Comparison of ENCODE assay signal across 15 cellular contexts in the genomic region with DNA sequence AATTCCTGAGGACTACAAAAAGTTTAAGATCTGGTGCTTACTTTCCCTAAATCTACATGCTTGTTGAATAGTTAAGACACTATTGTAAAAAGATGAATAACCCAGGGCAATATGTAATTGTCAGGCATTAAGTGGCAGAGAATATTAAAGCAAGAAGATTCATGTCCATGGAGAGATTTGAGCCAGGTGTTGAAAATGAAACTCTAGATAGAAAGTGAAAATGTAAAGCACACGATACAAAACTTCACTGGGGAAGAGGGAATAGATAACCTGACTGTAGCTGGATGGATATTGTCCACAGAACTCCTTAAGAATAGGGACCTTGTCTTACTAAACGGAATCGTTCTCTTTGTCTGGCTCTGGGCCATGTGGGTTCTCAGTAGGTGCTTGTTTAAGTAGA. TPM values are rescaled to one million over a fixed set of nuclear protein-coding genes. Genes with fewer than 3 reads are reported as not detected.
DNase-seq lines count a peak whose midpoint lies in the region; ATAC-seq and TF ChIP-seq lines count a peak whose summit lies in the region.
"Had no signal": no experiment of that assay in that cellular context is flagged by ENCODE, and none has a peak within 500 bp of the region (broad histone marks: within the 10 kb centered on the region; RNA-seq: fewer than 3 reads in every experiment).

No MANE protein-coding gene starts in this region.

- H3K36me3 ChIP-seq in mammary epithelial cell (ENCODE audit: insufficient read depth, low read length) (peaks cover 3% of the 10 kb centered on the region), gastrocnemius medialis (no peaks in the 10 kb centered on the region), heart right ventricle (peaks cover 0 to 10% (median 0%) of the 10 kb centered on the region in 9 donors)

- peak overlapping the region; percentile 64 for H3K4me2 ChIP-seq in mammary epithelial cell (ENCODE audit: insufficient read depth, low read depth, low read length)

- no peaks in the 10 kb centered on the region for H3K9me3 Mint-ChIP-seq in activated T-cell treated with anti-CD3 and anti-CD28 coated beads, Interleukin-2, amount 50 U/mL, for 24 hours

- TF ChIP-seq CTCF in mammary epithelial cell (conservative IDR thresholded peaks at IDR 0.05 in 1 of 2, IDR thresholded peaks at IDR 0.05 in 1 of 2; ENCODE audit: extremely low read depth in 1 of 2, insufficient read depth in 1 of 2, low read depth in 1 of 2, low read length in 2 of 2), result no peak
- no peak for TF ChIP-seq CTCF in gastrocnemius medialis (IDR thresholded peaks at IDR 0.05 in 4 of 5, conservative IDR thresholded peaks at IDR 0.05 in 1 of 5)
- no peak for TF ChIP-seq CTCF in heart right ventricle (IDR thresholded peaks at IDR 0.05)

- CTCF ChIA-PET in mammary epithelial cell (lab: Charles Lee; ENCODE audit: low non-redundant PET), result no interaction called here

- ATAC-seq in gastrocnemius medialis, result no peak
- ATAC-seq in heart right ventricle, result no peak
- ATAC-seq: esophagus mucosa had no signal

- peak overlapping the region; percentile 35 for H3K4me3 Mint-ChIP-seq in activated T-cell treated with anti-CD3 and anti-CD28 coated beads, Interleukin-2, amount 50 U/mL, for 24 hours

- H3K27ac Mint-ChIP-seq in activated T-cell treated with anti-CD3 and anti-CD28 coated beads, Interleukin-2, amount 50 U/mL, for 24 hours, result peak overlapping the region; percentile 24

- intact Hi-C loops in mammary epithelial cell (cut with micrococcal nuclease), result no loop called here
- intact Hi-C loops in gastrocnemius medialis (cut with DNase I; ENCODE audit: low total_unique reads), result loop anchor here (5.0 kb wide), 1 partner anchor 168 kb away; no protein-coding TSS in a partner anchor
- intact Hi-C loops in heart right ventricle (cut with DNase I), result no loop called here

- in situ Hi-C loops in mammary epithelial cell (cut with MboI; ENCODE audit: low sequenced_read_pairs in 2 of 2), result no loop called here
- in situ Hi-C loops in gastrocnemius medialis (cut with MboI; ENCODE audit: low sequenced_read_pairs in 4 of 4), result loop anchor here in 1 of 4 donors (25.0 kb wide), 1 partner anchor 1413 kb away; a partner anchor contains a TSS

- no peak overlapping the region for H3K9ac ChIP-seq in mammary epithelial cell (ENCODE audit: insufficient read depth, low read length)

- BruUV-seq in mammary epithelial cell (replicated peaks; lab: Mats Ljungman, UMichigan), result no TSS peak

- H3K27me3 Mint-ChIP-seq in activated T-cell treated with anti-CD3 and anti-CD28 coated beads, Interleukin-2, amount 50 U/mL, for 24 hours, result no peaks in the 10 kb centered on the region

- H3K4me3 ChIP-seq in mammary epithelial cell (replicated peaks in 1 of 3; ENCODE audit: insufficient read depth in 1 of 3, low read depth in 2 of 3, low read length in 3 of 3) (peak overlapping the region in 1 of 3 experiments; percentile 8), gastrocnemius medialis (no peak overlapping the region), heart right ventricle (no peak overlapping the region)

- no peak for TF ChIP-seq POLR2A in gastrocnemius medialis (IDR thresholded peaks at IDR 0.05)

- peaks cover 82% of the 10 kb centered on the region for H3K36me3 Mint-ChIP-seq in activated T-cell treated with anti-CD3 and anti-CD28 coated beads, Interleukin-2, amount 50 U/mL, for 24 hours (ENCODE audit: low read depth)

- no peaks in the 10 kb centered on the region for H3K9me3 ChIP-seq in mammary epithelial cell (replicated peaks; ENCODE audit: insufficient read depth, low read length)
- no peaks in the 10 kb centered on the region for H3K9me3 ChIP-seq in gastrocnemius medialis
- H3K9me3 ChIP-seq in heart right ventricle, result no peaks in the 10 kb centered on the region

- H3K27me3 ChIP-seq in mammary epithelial cell (ENCODE audit: insufficient read depth, low read length) (no peaks in the 10 kb centered on the region), gastrocnemius medialis (no peaks in the 10 kb centered on the region), heart right ventricle (no peaks in the 10 kb centered on the region)

- H3K4me1 ChIP-seq in mammary epithelial cell (ENCODE audit: insufficient read depth, low read length) (peaks cover 27% of the 10 kb centered on the region), gastrocnemius medialis (peaks cover 67 to 79% of the 10 kb centered on the region in 2 donors), heart right ventricle (peaks cover 0 to 85% (median 54%) of the 10 kb centered on the region in 9 donors)

- no peak for DNase-seq in activated T-cell treated with anti-CD3 and anti-CD28 coated beads, Interleukin-2, amount 50 U/mL, for 24 hours
- no peak for DNase-seq in activated T-cell treated with anti-CD3 and anti-CD28 coated beads, Interleukin-2, amount 50 U/mL, for 48 hours
- DNase-seq in NAMALWA (ENCODE audit: low spot score), result peak; percentile 26
- DNase-seq in mammary epithelial cell, result peak; percentile 23
- DNase-seq in gastrocnemius medialis, result no peak
- DNase-seq in NCI-H2081 treated with DMSO at 0.1 percent for 48 hours (lab: John Stamatoyannopoulos, UW), result no peak
- DNase-seq in MV-4-11 (lab: John Stamatoyannopoulos, UW), result no peak
- no peak for DNase-seq in heart right ventricle
- DNase-seq: activated CD8-positive, alpha-beta memory T cell treated with anti-CD3 and anti-CD28 coated beads, Interleukin-2, amount 50 U/mL, for 48 hours; DMS79; islet precursor cell; NCI-H1694 treated with DMSO at 0.1 percent for 48 hours; stimulated activated CD4-positive, alpha-beta T cell treated with anti-CD3 and anti-CD28 coated beads, Interleukin-1b, Interleukin-23, amount 100 ng/mL, for 48 hours; T1000 had no signal

- H4K20me1 ChIP-seq in mammary epithelial cell (ENCODE audit: insufficient read depth, low read length), result peaks cover 18% of the 10 kb centered on the region

- dilution Hi-C loops in mammary epithelial cell (cut with HindIII; ENCODE audit: low sequenced_read_pairs), result no loop called here

- 9% methylated on average over 3 of the region's 3 CpGs for WGBS in mammary epithelial cell (ENCODE audit: low coverage, missing lambda C conversion rate)
- 13 to 17% methylated on average over 3 of the region's 3 CpGs for WGBS in heart right ventricle, 2 donors

- H3K79me2 ChIP-seq in mammary epithelial cell (ENCODE audit: insufficient read depth, low read length), result peaks cover 97% of the 10 kb centered on the region

- H2AFZ ChIP-seq in mammary epithelial cell (ENCODE audit: low read depth, low read length), result no peak overlapping the region

- H3K27ac ChIP-seq in mammary epithelial cell (ENCODE audit: insufficient read depth, low read depth, low read length) (peak overlapping the region; percentile 5), gastrocnemius medialis (peak overlapping the region in 3 of 4 donors; percentile 9 to 97 (median 22)), heart right ventricle (no peak overlapping the region)

- peaks cover 81% of the 10 kb centered on the region for H3K4me1 Mint-ChIP-seq in activated T-cell treated with anti-CD3 and anti-CD28 coated beads, Interleukin-2, amount 50 U/mL, for 24 hours (ENCODE audit: low read depth)

RNA-seq across cellular contexts. Expression of a gene that starts 5.0 kb away (rescaled TPM):
- total RNA-seq in mammary epithelial cell (100 to 1,000 TPM; 102 to 157 TPM), gastrocnemius medialis (10 to 100 TPM; 10.5 to 23.0 (median 13.1) TPM), heart right ventricle (10 to 100 TPM; 32.6 to 57.2 (median 36.3) TPM)
- polyA plus RNA-seq in mammary epithelial cell (55.4 TPM), heart right ventricle (10 to 100 TPM; 10.2 to 11.7 TPM)
- 87.4 TPM for polyA minus RNA-seq in mammary epithelial cell

Comparison
In these comparisons a context has a peak if more than half of its experiments do, and no peak if none do; other contexts are left out.
1. DNase-seq: peak in NAMALWA (single experiment) and mammary epithelial cell (single experiment); none in activated T-cell treated with anti-CD3 and anti-CD28 coated beads, Interleukin-2, amount 50 U/mL, for 24 hours (single experiment), activated T-cell treated with anti-CD3 and anti-CD28 coated beads, Interleukin-2, amount 50 U/mL, for 48 hours (0 of 2), gastrocnemius medialis (0 of 2), NCI-H2081 treated with DMSO at 0.1 percent for 48 hours (single experiment), MV-4-11 (single experiment) and heart right ventricle (0 of 2).
2. H3K27ac ChIP-seq: peak in mammary epithelial cell (single experiment) and gastrocnemius medialis (3 of 4); none in heart right ventricle (0 of 10).